Comparison of ENCODE assay signal across 8 cellular contexts in the genomic region with DNA sequence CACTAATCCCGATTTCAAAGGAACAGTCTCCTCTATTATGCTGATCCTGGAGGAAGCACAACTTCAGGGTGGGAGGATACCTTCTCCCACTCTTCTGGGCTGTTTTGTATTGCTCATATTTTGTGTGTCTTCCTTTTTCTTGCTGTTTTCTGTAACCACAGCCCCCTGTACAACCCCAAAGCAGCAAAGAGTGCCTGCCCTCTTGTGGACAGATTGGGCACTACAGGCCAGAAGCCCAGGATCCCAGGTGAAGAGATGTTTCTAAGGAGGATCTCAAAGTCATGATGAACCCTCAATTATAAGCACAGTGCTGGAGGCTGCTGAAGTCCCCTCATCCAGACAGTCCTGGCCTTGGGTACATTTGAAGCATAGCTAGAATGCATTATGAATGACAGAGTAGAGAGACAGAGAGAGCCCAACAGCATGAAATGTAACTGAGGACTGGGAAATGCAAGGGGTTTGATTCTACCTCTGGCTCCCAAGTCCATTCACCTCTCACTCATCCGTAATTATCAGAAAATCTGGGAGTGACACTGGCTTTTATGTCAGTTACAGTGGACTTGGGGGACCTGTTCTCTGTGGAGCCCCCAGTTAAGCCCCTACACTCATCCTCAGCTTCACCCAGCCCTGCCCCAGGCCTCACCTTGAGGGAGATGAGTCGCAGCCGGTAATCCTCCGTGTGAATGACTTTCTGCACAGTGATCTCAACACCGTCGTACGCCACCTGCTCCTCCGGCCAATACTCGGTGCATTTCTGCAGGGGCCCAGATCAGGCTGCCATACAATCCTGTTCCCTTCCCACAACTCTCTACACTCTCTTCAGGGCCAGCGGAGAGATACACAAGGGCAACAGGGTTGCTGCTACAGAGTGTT.
DNase-seq lines count a peak whose midpoint lies in the region; ATAC-seq and TF ChIP-seq lines count a peak whose summit lies in the region.

No MANE protein-coding gene starts in this region.

- no peak overlapping the region for H3K27ac ChIP-seq in RWPE1

- peak; percentile 53 for ATAC-seq in HG02970 (IDR thresholded peaks at IDR 0.05; ENCODE audit: low FRiP score, unreplicated experiment)

- DNase-seq in NCI-H146 treated with DMSO at 0.1 percent for 48 hours (lab: John Stamatoyannopoulos, UW; ENCODE audit: unreplicated experiment) (peak; percentile 1), NCI-H146 (lab: John Stamatoyannopoulos, UW) (no peak), RWPE1 (ENCODE audit: low spot score) (peak; percentile 75), glomerular visceral epithelial cell (ENCODE audit: extremely low spot score) (peak; percentile 49), pons (ENCODE audit: low spot score) (peak; percentile 42), SHP77 (lab: John Stamatoyannopoulos, UW) (no peak)
- peak; percentile 90 for DNase-seq in activated effector memory CD4-positive, alpha-beta T cell treated with anti-CD3 and anti-CD28 coated beads, Interleukin-2, amount 50 U/mL, for 16 hours

- CTCF ChIA-PET in RWPE1 (lab: Yijun Ruan, JAX), result interaction anchor here (0.6 to 1.7 kb wide), 5 partner anchors 8 to 192 kb away, joined by 3 to 6 read pairs (median 3); no protein-coding TSS in a partner anchor

- TF ChIP-seq CTCF in RWPE1 (conservative IDR thresholded peaks at IDR 0.05; ENCODE audit: low read depth), result peak; percentile 97

- POLR2A ChIA-PET in RWPE1 (lab: Yijun Ruan, JAX; ENCODE audit: low non-redundant PET), result no interaction called here

Comparison
In these comparisons a context has a peak if more than half of its experiments do, and no peak if none do; other contexts are left out.
1. DNase-seq: peak in NCI-H146 treated with DMSO at 0.1 percent for 48 hours (single experiment), RWPE1 (single experiment), activated effector memory CD4-positive, alpha-beta T cell treated with anti-CD3 and anti-CD28 coated beads, Interleukin-2, amount 50 U/mL, for 16 hours (single experiment), glomerular visceral epithelial cell (single experiment) and pons (single experiment); none in NCI-H146 (single experiment) and SHP77 (0 of 2).